Comparison of ENCODE assay signal across 10 cellular contexts in genomic region chr2:172836386-172837200, GRCh38.
DNase-seq lines count a peak whose midpoint lies in the region; ATAC-seq and TF ChIP-seq lines count a peak whose summit lies in the region.
"Had no signal": no experiment of that assay in that cellular context is flagged by ENCODE, and none has a peak within 500 bp of the region (broad histone marks: within the 10 kb centered on the region; RNA-seq: fewer than 3 reads in every experiment).

No MANE protein-coding gene starts in this region.

- intact Hi-C loops in activated CD8-positive, alpha-beta T cell treated with anti-CD3 and anti-CD28 coated beads for 36 hours (cut with micrococcal nuclease), result no loop called here

- POLR2A ChIA-PET in activated CD8-positive, alpha-beta T cell treated with anti-CD3 and anti-CD28 coated beads for 36 hours (lab: Charles Lee), result interaction anchor here (0.8 kb wide), 1 partner anchor 14 kb away, joined by 3 read pairs; no protein-coding TSS in a partner anchor
- POLR2A ChIA-PET in activated CD8-positive, alpha-beta T cell treated with anti-CD3 and anti-CD28 coated beads, Interleukin-2, amount 10 ng/mL, durations not matched to agents 7 days and 5 days (lab: Charles Lee), result no interaction called here

- H3K4me1 ChIP-seq in RWPE2 (ENCODE audit: insufficient read depth, poor library complexity, severe bottlenecking) (peaks cover 14% of the 10 kb centered on the region), upper lobe of left lung (peaks cover 0 to 19% (median 0%) of the 10 kb centered on the region in 4 donors)

- H3K4me1 Mint-ChIP-seq in activated CD8-positive, alpha-beta T cell treated with anti-CD3 and anti-CD28 coated beads for 36 hours (ENCODE audit: low read depth), result peaks cover 5% of the 10 kb centered on the region
- H3K4me1 Mint-ChIP-seq in activated CD8-positive, alpha-beta T cell treated with anti-CD3 and anti-CD28 coated beads, Interleukin-2, amount 10 ng/mL, durations not matched to agents 7 days and 5 days (ENCODE audit: low read depth), result peaks cover 6% of the 10 kb centered on the region
- H3K4me1 Mint-ChIP-seq: activated naive CD4-positive, alpha-beta T cell treated with anti-CD3 and anti-CD28 coated beads, Interleukin-2, amount 50 U/mL, for 24 hours; B cell had no signal

- no peaks in the 10 kb centered on the region for H3K36me3 Mint-ChIP-seq in activated CD8-positive, alpha-beta T cell treated with anti-CD3 and anti-CD28 coated beads for 36 hours (ENCODE audit: low read depth)
- H3K36me3 Mint-ChIP-seq in activated CD8-positive, alpha-beta T cell treated with anti-CD3 and anti-CD28 coated beads, Interleukin-2, amount 10 ng/mL, durations not matched to agents 7 days and 5 days (ENCODE audit: low read depth), result no peaks in the 10 kb centered on the region
- H3K36me3 Mint-ChIP-seq: activated naive CD4-positive, alpha-beta T cell treated with anti-CD3 and anti-CD28 coated beads, Interleukin-2, amount 50 U/mL, for 24 hours had no signal

- H3K27ac Mint-ChIP-seq in activated CD8-positive, alpha-beta T cell treated with anti-CD3 and anti-CD28 coated beads for 36 hours, result no peak overlapping the region
- no peak overlapping the region for H3K27ac Mint-ChIP-seq in activated CD8-positive, alpha-beta T cell treated with anti-CD3 and anti-CD28 coated beads, Interleukin-2, amount 10 ng/mL, durations not matched to agents 7 days and 5 days
- H3K27ac Mint-ChIP-seq: activated naive CD4-positive, alpha-beta T cell treated with anti-CD3 and anti-CD28 coated beads, Interleukin-2, amount 50 U/mL, for 24 hours; B cell had no signal

- H3K4me3 ChIP-seq in RWPE2 (ENCODE audit: severe bottlenecking) (no peak overlapping the region), upper lobe of left lung (no peak overlapping the region)

- no peak for TF ChIP-seq POLR2A in upper lobe of left lung (IDR thresholded peaks at IDR 0.05)

- ATAC-seq in activated CD8-positive, alpha-beta T cell treated with anti-CD3 and anti-CD28 coated beads for 36 hours, result peak; percentile 34
- no peak for ATAC-seq in activated CD8-positive, alpha-beta T cell treated with anti-CD3 and anti-CD28 coated beads, Interleukin-2, amount 10 ng/mL, durations not matched to agents 7 days and 5 days
- peak; percentile 96 for ATAC-seq in RWPE2 (ENCODE audit: low read depth)
- ATAC-seq in upper lobe of left lung (ENCODE audit: low FRiP score in 2 of 2), result peak in 1 of 2 donors; percentile 83
- no peak for ATAC-seq in HG03108 (IDR thresholded peaks at IDR 0.05; ENCODE audit: unreplicated experiment)

- peak; percentile 12 for DNase-seq in activated CD8-positive, alpha-beta T cell treated with anti-CD3 and anti-CD28 coated beads for 36 hours
- no peak for DNase-seq in activated CD8-positive, alpha-beta T cell treated with anti-CD3 and anti-CD28 coated beads, Interleukin-2, amount 10 ng/mL, durations not matched to agents 7 days and 5 days
- DNase-seq in RWPE2 (ENCODE audit: low spot score), result no peak
- DNase-seq in glomerular endothelial cell (ENCODE audit: extremely low read depth, low read depth, low spot score), result peak; percentile 97
- no peak for DNase-seq in upper lobe of left lung
- no peak for DNase-seq in GM13977 (ENCODE audit: low spot score)
- DNase-seq in NCI-H2227 (lab: John Stamatoyannopoulos, UW; ENCODE audit: unreplicated experiment), result no peak

- WGBS in upper lobe of left lung, 2 donors, result 46 to 47% methylated on average over 6 of the region's 6 CpGs

- H3K9me3 Mint-ChIP-seq in activated CD8-positive, alpha-beta T cell treated with anti-CD3 and anti-CD28 coated beads for 36 hours, result no peaks in the 10 kb centered on the region
- H3K9me3 Mint-ChIP-seq in activated CD8-positive, alpha-beta T cell treated with anti-CD3 and anti-CD28 coated beads, Interleukin-2, amount 10 ng/mL, durations not matched to agents 7 days and 5 days (ENCODE audit: insufficient read depth), result no peaks in the 10 kb centered on the region
- H3K9me3 Mint-ChIP-seq: activated naive CD4-positive, alpha-beta T cell treated with anti-CD3 and anti-CD28 coated beads, Interleukin-2, amount 50 U/mL, for 24 hours had no signal

- H3K27me3 ChIP-seq in RWPE2 (ENCODE audit: insufficient read depth, poor library complexity, severe bottlenecking) (no peaks in the 10 kb centered on the region), upper lobe of left lung (no peaks in the 10 kb centered on the region)

- H3K9me3 ChIP-seq in RWPE2 (ENCODE audit: severe bottlenecking) (no peaks in the 10 kb centered on the region), upper lobe of left lung (no peaks in the 10 kb centered on the region)

- in situ Hi-C loops in GM13977 (cut with MboI; ENCODE audit: low pct_unique_long_range_greater_than_20kb, low sequenced_read_pairs, unreplicated experiment), result no loop called here

- peaks cover 10% of the 10 kb centered on the region for H3K27me3 Mint-ChIP-seq in activated CD8-positive, alpha-beta T cell treated with anti-CD3 and anti-CD28 coated beads for 36 hours
- peaks cover 9% of the 10 kb centered on the region for H3K27me3 Mint-ChIP-seq in activated CD8-positive, alpha-beta T cell treated with anti-CD3 and anti-CD28 coated beads, Interleukin-2, amount 10 ng/mL, durations not matched to agents 7 days and 5 days (ENCODE audit: low read depth)

- H3K27ac ChIP-seq in RWPE2 (ENCODE audit: poor library complexity, severe bottlenecking), result peak overlapping the region; percentile 74
- peak overlapping the region; percentile 26 to 71 (median 49) for H3K27ac ChIP-seq in upper lobe of left lung

- H3K4me3 Mint-ChIP-seq in activated CD8-positive, alpha-beta T cell treated with anti-CD3 and anti-CD28 coated beads for 36 hours, result no peak overlapping the region
- no peak overlapping the region for H3K4me3 Mint-ChIP-seq in activated CD8-positive, alpha-beta T cell treated with anti-CD3 and anti-CD28 coated beads, Interleukin-2, amount 10 ng/mL, durations not matched to agents 7 days and 5 days
- H3K4me3 Mint-ChIP-seq: activated naive CD4-positive, alpha-beta T cell treated with anti-CD3 and anti-CD28 coated beads, Interleukin-2, amount 50 U/mL, for 24 hours; B cell had no signal

- TF ChIP-seq CTCF in activated CD8-positive, alpha-beta T cell treated with anti-CD3 and anti-CD28 coated beads for 36 hours (IDR thresholded peaks at IDR 0.05), result no peak
- no peak for TF ChIP-seq CTCF in RWPE2 (IDR thresholded peaks at IDR 0.05; ENCODE audit: poor library complexity, severe bottlenecking)
- TF ChIP-seq CTCF in upper lobe of left lung (IDR thresholded peaks at IDR 0.05), result no peak
- TF ChIP-seq CTCF in GM13977 (IDR thresholded peaks at IDR 0.05; ENCODE audit: extremely low read depth, insufficient read depth, missing control alignments), result no peak

- H3K36me3 ChIP-seq in RWPE2 (ENCODE audit: low read depth), result no peaks in the 10 kb centered on the region
- H3K36me3 ChIP-seq in upper lobe of left lung, result no peaks in the 10 kb centered on the region

- CTCF ChIA-PET in activated CD8-positive, alpha-beta T cell treated with anti-CD3 and anti-CD28 coated beads for 36 hours (lab: Charles Lee), result interaction anchor here (1.9 kb wide), 1 partner anchor 95 kb away, joined by 7 read pairs; no protein-coding TSS in a partner anchor
- CTCF ChIA-PET in activated CD8-positive, alpha-beta T cell treated with anti-CD3 and anti-CD28 coated beads, Interleukin-2, amount 10 ng/mL, durations not matched to agents 7 days and 5 days (lab: Charles Lee), result interaction anchor here (1.0 kb wide), 1 partner anchor 95 kb away, joined by 4 read pairs; no protein-coding TSS in a partner anchor

- peak; percentile 57 to 94 (median 72) for TF ChIP-seq EP300 in upper lobe of left lung (IDR thresholded peaks at IDR 0.05)

Comparison
In these comparisons a context has a peak if more than half of its experiments do, and no peak if none do; other contexts are left out.
1. ATAC-seq: peak in activated CD8-positive, alpha-beta T cell treated with anti-CD3 and anti-CD28 coated beads for 36 hours (single experiment) and RWPE2 (single experiment); none in activated CD8-positive, alpha-beta T cell treated with anti-CD3 and anti-CD28 coated beads, Interleukin-2, amount 10 ng/mL, durations not matched to agents 7 days and 5 days (single experiment) and HG03108 (single experiment).
2. DNase-seq: peak in activated CD8-positive, alpha-beta T cell treated with anti-CD3 and anti-CD28 coated beads for 36 hours (single experiment) and glomerular endothelial cell (single experiment); none in activated CD8-positive, alpha-beta T cell treated with anti-CD3 and anti-CD28 coated beads, Interleukin-2, amount 10 ng/mL, durations not matched to agents 7 days and 5 days (single experiment), RWPE2 (single experiment), upper lobe of left lung (0 of 2), GM13977 (single experiment) and NCI-H2227 (single experiment).